1 cellular context compared by ENCODE assay signal in the genomic region with DNA sequence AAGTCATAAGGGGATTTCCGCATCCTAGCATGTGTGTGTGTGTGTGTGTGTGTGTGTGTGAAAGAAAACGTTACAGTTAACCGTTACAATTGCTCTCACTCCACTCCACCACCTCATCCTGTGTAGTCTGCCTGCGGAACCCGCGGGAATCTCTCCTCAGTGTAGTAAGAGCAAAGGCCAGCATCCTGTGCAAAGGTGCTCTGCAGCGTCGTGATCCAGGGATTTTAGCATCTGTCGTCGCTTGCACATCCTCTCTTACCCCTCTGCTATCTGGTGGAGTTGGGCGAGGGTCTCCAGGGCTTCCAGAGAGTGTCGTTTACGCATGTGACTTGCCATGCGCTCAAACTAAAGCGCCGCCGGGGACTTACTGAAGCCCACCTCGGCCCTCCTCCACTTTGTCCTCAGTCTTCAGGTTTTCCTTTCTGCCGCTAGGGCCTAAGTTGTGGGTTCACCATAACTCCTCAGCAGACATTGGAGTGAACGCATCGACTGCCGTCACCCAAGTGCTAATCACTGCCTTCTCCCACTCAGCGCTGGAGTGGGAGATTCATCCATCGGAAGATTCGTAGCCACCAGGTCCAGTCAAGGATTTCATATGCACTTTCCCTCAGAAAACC.
TF ChIP-seq lines count a peak whose summit lies in the region.

No MANE protein-coding gene starts in this region.

TF ChIP-seq in SK-N-SH treated with all-trans-retinoic acid at 6 μM for 48 hours, 23 proteins besides CTCF, POLR2A, EP300 and RAD21 (continued from another document):
- TF ChIP-seq ISL1 (CRISPR knock-in tag; IDR thresholded peaks at IDR 0.05) (no peak), TCF4 (CRISPR knock-in tag; IDR thresholded peaks at IDR 0.05; ENCODE audit: borderline replicate concordance) (no peak), ZC3H10 (CRISPR knock-in tag; IDR thresholded peaks at IDR 0.05) (no peak), ZNF565 (CRISPR knock-in tag; conservative IDR thresholded peaks at IDR 0.05; ENCODE audit: low read depth) (no peak), ZFP3 (CRISPR knock-in tag; IDR thresholded peaks at IDR 0.05) (no peak), ESRRG (CRISPR knock-in tag; IDR thresholded peaks at IDR 0.05) (no peak), ZFP30 (CRISPR knock-in tag; IDR thresholded peaks at IDR 0.05) (no peak), RARB (CRISPR knock-in tag; IDR thresholded peaks at IDR 0.05) (no peak)
- TF ChIP-seq, protein P1, sequence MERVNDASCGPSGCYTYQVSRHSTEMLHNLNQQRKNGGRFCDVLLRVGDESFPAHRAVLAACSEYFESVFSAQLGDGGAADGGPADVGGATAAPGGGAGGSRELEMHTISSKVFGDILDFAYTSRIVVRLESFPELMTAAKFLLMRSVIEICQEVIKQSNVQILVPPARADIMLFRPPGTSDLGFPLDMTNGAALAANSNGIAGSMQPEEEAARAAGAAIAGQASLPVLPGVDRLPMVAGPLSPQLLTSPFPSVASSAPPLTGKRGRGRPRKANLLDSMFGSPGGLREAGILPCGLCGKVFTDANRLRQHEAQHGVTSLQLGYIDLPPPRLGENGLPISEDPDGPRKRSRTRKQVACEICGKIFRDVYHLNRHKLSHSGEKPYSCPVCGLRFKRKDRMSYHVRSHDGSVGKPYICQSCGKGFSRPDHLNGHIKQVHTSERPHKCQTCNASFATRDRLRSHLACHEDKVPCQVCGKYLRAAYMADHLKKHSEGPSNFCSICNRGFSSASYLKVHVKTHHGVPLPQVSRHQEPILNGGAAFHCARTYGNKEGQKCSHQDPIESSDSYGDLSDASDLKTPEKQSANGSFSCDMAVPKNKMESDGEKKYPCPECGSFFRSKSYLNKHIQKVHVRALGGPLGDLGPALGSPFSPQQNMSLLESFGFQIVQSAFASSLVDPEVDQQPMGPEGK (CRISPR knock-in tag; IDR thresholded peaks at IDR 0.05; ENCODE audit: borderline replicate concordance): no peak
- TF ChIP-seq, protein P2, sequence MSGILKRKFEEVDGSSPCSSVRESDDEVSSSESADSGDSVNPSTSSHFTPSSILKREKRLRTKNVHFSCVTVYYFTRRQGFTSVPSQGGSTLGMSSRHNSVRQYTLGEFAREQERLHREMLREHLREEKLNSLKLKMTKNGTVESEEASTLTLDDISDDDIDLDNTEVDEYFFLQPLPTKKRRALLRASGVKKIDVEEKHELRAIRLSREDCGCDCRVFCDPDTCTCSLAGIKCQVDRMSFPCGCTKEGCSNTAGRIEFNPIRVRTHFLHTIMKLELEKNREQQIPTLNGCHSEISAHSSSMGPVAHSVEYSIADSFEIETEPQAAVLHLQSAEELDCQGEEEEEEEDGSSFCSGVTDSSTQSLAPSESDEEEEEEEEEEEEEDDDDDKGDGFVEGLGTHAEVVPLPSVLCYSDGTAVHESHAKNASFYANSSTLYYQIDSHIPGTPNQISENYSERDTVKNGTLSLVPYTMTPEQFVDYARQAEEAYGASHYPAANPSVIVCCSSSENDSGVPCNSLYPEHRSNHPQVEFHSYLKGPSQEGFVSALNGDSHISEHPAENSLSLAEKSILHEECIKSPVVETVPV (CRISPR knock-in tag; IDR thresholded peaks at IDR 0.05): no peak
- TF ChIP-seq, protein P3, sequence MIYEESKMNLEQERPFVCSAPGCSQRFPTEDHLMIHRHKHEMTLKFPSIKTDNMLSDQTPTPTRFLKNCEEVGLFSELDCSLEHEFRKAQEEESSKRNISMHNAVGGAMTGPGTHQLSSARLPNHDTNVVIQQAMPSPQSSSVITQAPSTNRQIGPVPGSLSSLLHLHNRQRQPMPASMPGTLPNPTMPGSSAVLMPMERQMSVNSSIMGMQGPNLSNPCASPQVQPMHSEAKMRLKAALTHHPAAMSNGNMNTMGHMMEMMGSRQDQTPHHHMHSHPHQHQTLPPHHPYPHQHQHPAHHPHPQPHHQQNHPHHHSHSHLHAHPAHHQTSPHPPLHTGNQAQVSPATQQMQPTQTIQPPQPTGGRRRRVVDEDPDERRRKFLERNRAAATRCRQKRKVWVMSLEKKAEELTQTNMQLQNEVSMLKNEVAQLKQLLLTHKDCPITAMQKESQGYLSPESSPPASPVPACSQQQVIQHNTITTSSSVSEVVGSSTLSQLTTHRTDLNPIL (CRISPR knock-in tag; IDR thresholded peaks at IDR 0.05; ENCODE audit: low read depth): no peak
